ENCODE assay signal across 18 cellular contexts in genomic region chr10:44659350-44659749, GRCh38.
"Had no signal": no experiment of that assay in that cellular context is flagged by ENCODE, and none has a peak within 500 bp of the region (broad histone marks: within the 10 kb centered on the region; RNA-seq: fewer than 3 reads in every experiment).

No MANE protein-coding gene starts in this region.

- H3K4me2 ChIP-seq: smooth muscle cell had no signal

- FAIRE-seq: islet of Langerhans had no signal

- H3K36me3 ChIP-seq: left ventricle myocardium inferior, ovary, right atrium auricular region, right lobe of liver, transverse colon, upper lobe of left lung had no signal

- H3K27ac ChIP-seq: left ventricle myocardium inferior, ovary, right atrium auricular region, right lobe of liver, transverse colon, upper lobe of left lung had no signal

- ATAC-seq: naive thymus-derived CD8-positive, alpha-beta T cell; right lobe of liver; stimulated activated memory B cell treated with anti-CD40 and anti-IgM and Interleukin-4, amounts not matched to agents 10 μg/mL and 1 μg/mL and 100 μg/mL, for 72 hours; stimulated activated naive CD8-positive, alpha-beta T cell treated with anti-CD3 and anti-CD28 coated beads, Interleukin-15, amount 100 ng/mL, for 72 hours had no signal

- H3K9me3 ChIP-seq: ovary, right atrium auricular region, right lobe of liver, transverse colon, upper lobe of left lung had no signal

- H3K27me3 ChIP-seq: ovary, right atrium auricular region, right lobe of liver, transverse colon, upper lobe of left lung had no signal

- DNase-seq: hippocampal formation; left ventricle myocardium inferior; naive thymus-derived CD8-positive, alpha-beta T cell; ovary; right lobe of liver; stimulated activated CD4-positive, alpha-beta T cell treated with anti-CD3 and anti-CD28 coated beads, Interleukin-1b, Interleukin-23, amount 100 ng/mL, for 48 hours; stimulated activated CD4-positive, alpha-beta T cell treated with anti-CD3 and anti-CD28 coated beads, Interleukin-2, amount 100 ng/mL, for 48 hours; stimulated activated CD4-positive, alpha-beta T cell treated with anti-CD3 and anti-CD28 coated beads, Interleukin-4, amount 100 ng/mL, for 4 hours; stimulated activated CD8-positive, alpha-beta memory T cell treated with anti-CD3 and anti-CD28 coated beads, Interleukin-4, amount 100 ng/mL, for 48 hours; stimulated activated naive CD4-positive, alpha-beta T cell treated with Interleukin-2 at 50 U/mL for 16 hours; stimulated activated naive CD8-positive, alpha-beta T cell treated with anti-CD3 and anti-CD28 coated beads, Interleukin-15, amount 100 ng/mL, for 72 hours; substantia nigra; transverse colon; upper lobe of left lung had no signal

- H3K4me3 ChIP-seq: left ventricle myocardium inferior, ovary, right atrium auricular region, right lobe of liver, smooth muscle cell, transverse colon, upper lobe of left lung had no signal

- H3K4me1 ChIP-seq: left ventricle myocardium inferior, right atrium auricular region, right lobe of liver, transverse colon, upper lobe of left lung had no signal
